Comparison of ENCODE assay signal across 8 cellular contexts in genomic region chr19:1942934-1943555, GRCh38. TPM values are rescaled to one million over a fixed set of nuclear protein-coding genes. Genes with fewer than 3 reads are reported as not detected.
A peak's percentile ranks its signal among the peaks of the same experiment; 100 is the strongest.
DNase-seq lines count a peak whose midpoint lies in the region; ATAC-seq and TF ChIP-seq lines count a peak whose summit lies in the region.

No MANE protein-coding gene starts in this region.

- intact Hi-C loops in testis (cut with DNase I; ENCODE audit: low total_unique reads), result no loop called here

- H3K27me3 ChIP-seq in testis, result no peaks in the 10 kb centered on the region

- peak overlapping the region; percentile 96 for H3K27ac Mint-ChIP-seq in activated naive CD4-positive, alpha-beta T cell treated with anti-CD3 and anti-CD28 coated beads, Interleukin-2, amount 10 ng/mL, durations not matched to agents 7 days and 5 days
- H3K27ac Mint-ChIP-seq in activated T-helper 17 cell treated with anti-CD3 and anti-CD28 coated beads, Interleukin-2, amount 50 U/mL, for 72 hours, result peak overlapping the region; percentile 90

- H3K9me3 Mint-ChIP-seq in activated naive CD4-positive, alpha-beta T cell treated with anti-CD3 and anti-CD28 coated beads, Interleukin-2, amount 10 ng/mL, durations not matched to agents 7 days and 5 days, result no peaks in the 10 kb centered on the region
- no peaks in the 10 kb centered on the region for H3K9me3 Mint-ChIP-seq in activated T-helper 17 cell treated with anti-CD3 and anti-CD28 coated beads, Interleukin-2, amount 50 U/mL, for 72 hours

- H3K36me3 ChIP-seq in testis (ENCODE audit: low read depth, missing control alignments), result no peaks in the 10 kb centered on the region

- 31 to 32% methylated on average over 21 of the region's 21 CpGs for WGBS in testis, 2 donors

- TF ChIP-seq POLR2A in testis (IDR thresholded peaks at IDR 0.05), result no peak

- H3K36me3 Mint-ChIP-seq in activated naive CD4-positive, alpha-beta T cell treated with anti-CD3 and anti-CD28 coated beads, Interleukin-2, amount 10 ng/mL, durations not matched to agents 7 days and 5 days, result peaks cover 21% of the 10 kb centered on the region
- peaks cover 21% of the 10 kb centered on the region for H3K36me3 Mint-ChIP-seq in activated T-helper 17 cell treated with anti-CD3 and anti-CD28 coated beads, Interleukin-2, amount 50 U/mL, for 72 hours (ENCODE audit: low read depth)

- TF ChIP-seq CTCF in testis (IDR thresholded peaks at IDR 0.05) (no peak), GM20000 (IDR thresholded peaks at IDR 0.05; ENCODE audit: extremely low read depth, missing control alignments) (no peak)

- H3K27me3 Mint-ChIP-seq in activated naive CD4-positive, alpha-beta T cell treated with anti-CD3 and anti-CD28 coated beads, Interleukin-2, amount 10 ng/mL, durations not matched to agents 7 days and 5 days, result peaks cover 6% of the 10 kb centered on the region
- no peaks in the 10 kb centered on the region for H3K27me3 Mint-ChIP-seq in activated T-helper 17 cell treated with anti-CD3 and anti-CD28 coated beads, Interleukin-2, amount 50 U/mL, for 72 hours

- no peaks in the 10 kb centered on the region for H3K9me3 ChIP-seq in testis

- ATAC-seq in activated T-helper 17 cell treated with anti-CD3 and anti-CD28 coated beads, Interleukin-2, amount 50 U/mL, for 72 hours (replicated peaks), result no peak

- CTCF ChIA-PET in activated naive CD4-positive, alpha-beta T cell treated with anti-CD3 and anti-CD28 coated beads, Interleukin-2, amount 10 ng/mL, durations not matched to agents 7 days and 5 days (lab: Charles Lee), result interaction anchor here (0.6 to 1.5 kb wide), 4 partner anchors 13 to 78 kb away, joined by 3 to 6 read pairs (median 6); no protein-coding TSS in a partner anchor

- peak overlapping the region; percentile 68 to 80 for H3K4me3 ChIP-seq in testis

- H3K4me3 Mint-ChIP-seq in activated naive CD4-positive, alpha-beta T cell treated with anti-CD3 and anti-CD28 coated beads, Interleukin-2, amount 10 ng/mL, durations not matched to agents 7 days and 5 days, result peak overlapping the region; percentile 97
- peak overlapping the region; percentile 92 for H3K4me3 Mint-ChIP-seq in activated T-helper 17 cell treated with anti-CD3 and anti-CD28 coated beads, Interleukin-2, amount 50 U/mL, for 72 hours

- H3K27ac ChIP-seq in testis, result no peak overlapping the region

- DNase-seq in activated naive CD4-positive, alpha-beta T cell treated with anti-CD3 and anti-CD28 coated beads, Interleukin-2, amount 10 ng/mL, durations not matched to agents 7 days and 5 days, result no peak
- DNase-seq in activated naive CD4-positive, alpha-beta T cell (lab: John Stamatoyannopoulos, UW), result no peak
- DNase-seq in iris pigment epithelial cell (ENCODE audit: low read depth) (peak; percentile 25), testis (no peak), hippocampal formation (lab: John Stamatoyannopoulos, UW) (no peak), GM20000 (ENCODE audit: low spot score) (no peak)
- no peak for DNase-seq in activated CD4-positive, CD25-positive, alpha-beta regulatory T cell (lab: John Stamatoyannopoulos, UW)

- H3K4me1 Mint-ChIP-seq in activated naive CD4-positive, alpha-beta T cell treated with anti-CD3 and anti-CD28 coated beads, Interleukin-2, amount 10 ng/mL, durations not matched to agents 7 days and 5 days, result peaks cover 39% of the 10 kb centered on the region
- peaks cover 21% of the 10 kb centered on the region for H3K4me1 Mint-ChIP-seq in activated T-helper 17 cell treated with anti-CD3 and anti-CD28 coated beads, Interleukin-2, amount 50 U/mL, for 72 hours

- H3K4me1 ChIP-seq in testis, result peaks cover 19% of the 10 kb centered on the region

RNA-seq across cellular contexts. Expression of gene CSNK1G2, which starts 2.1 kb away (rescaled TPM):
- 10 to 100 TPM; 50.2 to 50.7 TPM for total RNA-seq in activated T-helper 17 cell treated with anti-CD3 and anti-CD28 coated beads, Interleukin-2, amount 50 U/mL, for 72 hours
- 100 to 1,000 TPM; 159 to 287 TPM for total RNA-seq in testis
- 178 TPM for polyA plus RNA-seq in testis (ENCODE audit: insufficient read depth, low read depth, low replicate concordance)

RNA-seq across cellular contexts. Expression of gene ADAT3, which starts 37.8 kb away (rescaled TPM):
- total RNA-seq in activated T-helper 17 cell treated with anti-CD3 and anti-CD28 coated beads, Interleukin-2, amount 50 U/mL, for 72 hours, result 10 to 100 TPM; 11.6 to 12.2 TPM
- total RNA-seq in testis, result 10 to 100 TPM; 10.6 to 16.7 TPM
- 1.1 TPM for polyA plus RNA-seq in testis (ENCODE audit: insufficient read depth, low read depth, low replicate concordance)

RNA-seq across cellular contexts. Expression of gene SCAMP4, which starts 37.8 kb away (rescaled TPM):
- 10 to 100 TPM; 31.7 to 36.4 TPM for total RNA-seq in activated T-helper 17 cell treated with anti-CD3 and anti-CD28 coated beads, Interleukin-2, amount 50 U/mL, for 72 hours
- 100 to 1,000 TPM in 1 of 2 donors, 10 to 100 TPM in 1; 80.1 to 108 TPM for total RNA-seq in testis
- polyA plus RNA-seq in testis (ENCODE audit: insufficient read depth, low read depth, low replicate concordance), result 50.1 TPM

RNA-seq across cellular contexts. Expression of gene ABHD17A, which starts 57.7 kb away (rescaled TPM):
- 100 to 1,000 TPM in 1 of 2 donors, 10 to 100 TPM in 1; 84.4 to 109 TPM for total RNA-seq in activated T-helper 17 cell treated with anti-CD3 and anti-CD28 coated beads, Interleukin-2, amount 50 U/mL, for 72 hours
- 100 to 1,000 TPM; 127 to 140 TPM for total RNA-seq in testis
- polyA plus RNA-seq in testis (ENCODE audit: insufficient read depth, low read depth, low replicate concordance), result 51.1 TPM
